1 cellular context compared by ENCODE assay signal in the genomic region with DNA sequence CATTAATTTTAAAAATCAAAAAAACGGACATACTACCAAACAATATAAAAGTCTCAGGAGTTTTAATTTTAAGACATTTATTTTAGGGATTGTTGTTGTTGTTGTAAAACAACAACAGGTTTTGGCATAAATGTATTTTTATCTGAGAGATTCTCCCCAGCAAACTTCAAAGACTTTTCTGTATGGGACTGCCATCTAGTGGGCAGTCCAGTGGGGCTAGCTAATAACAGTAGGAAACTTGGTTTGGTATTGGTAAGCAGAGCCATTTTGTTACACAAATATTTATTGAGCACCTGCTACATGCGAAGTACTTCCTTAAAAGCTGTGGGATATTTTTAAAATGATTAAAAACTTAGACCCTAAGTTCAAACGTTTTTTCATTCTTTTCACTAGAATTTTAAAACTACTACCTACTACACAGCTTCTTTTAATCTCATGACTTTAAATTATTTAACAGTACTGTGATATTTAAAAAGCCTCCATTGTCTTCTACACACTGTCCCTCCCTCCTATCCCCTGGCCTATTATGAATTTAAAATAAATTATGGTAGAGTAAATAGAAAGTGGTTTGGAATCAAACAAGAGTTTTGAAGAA.
TF ChIP-seq lines count a peak whose summit lies in the region.

No MANE protein-coding gene starts in this region.

TF ChIP-seq in WTC11, 78 proteins besides CTCF, POLR2A, EP300 and RAD21 (continued from another document):
- TF ChIP-seq, protein P1, sequence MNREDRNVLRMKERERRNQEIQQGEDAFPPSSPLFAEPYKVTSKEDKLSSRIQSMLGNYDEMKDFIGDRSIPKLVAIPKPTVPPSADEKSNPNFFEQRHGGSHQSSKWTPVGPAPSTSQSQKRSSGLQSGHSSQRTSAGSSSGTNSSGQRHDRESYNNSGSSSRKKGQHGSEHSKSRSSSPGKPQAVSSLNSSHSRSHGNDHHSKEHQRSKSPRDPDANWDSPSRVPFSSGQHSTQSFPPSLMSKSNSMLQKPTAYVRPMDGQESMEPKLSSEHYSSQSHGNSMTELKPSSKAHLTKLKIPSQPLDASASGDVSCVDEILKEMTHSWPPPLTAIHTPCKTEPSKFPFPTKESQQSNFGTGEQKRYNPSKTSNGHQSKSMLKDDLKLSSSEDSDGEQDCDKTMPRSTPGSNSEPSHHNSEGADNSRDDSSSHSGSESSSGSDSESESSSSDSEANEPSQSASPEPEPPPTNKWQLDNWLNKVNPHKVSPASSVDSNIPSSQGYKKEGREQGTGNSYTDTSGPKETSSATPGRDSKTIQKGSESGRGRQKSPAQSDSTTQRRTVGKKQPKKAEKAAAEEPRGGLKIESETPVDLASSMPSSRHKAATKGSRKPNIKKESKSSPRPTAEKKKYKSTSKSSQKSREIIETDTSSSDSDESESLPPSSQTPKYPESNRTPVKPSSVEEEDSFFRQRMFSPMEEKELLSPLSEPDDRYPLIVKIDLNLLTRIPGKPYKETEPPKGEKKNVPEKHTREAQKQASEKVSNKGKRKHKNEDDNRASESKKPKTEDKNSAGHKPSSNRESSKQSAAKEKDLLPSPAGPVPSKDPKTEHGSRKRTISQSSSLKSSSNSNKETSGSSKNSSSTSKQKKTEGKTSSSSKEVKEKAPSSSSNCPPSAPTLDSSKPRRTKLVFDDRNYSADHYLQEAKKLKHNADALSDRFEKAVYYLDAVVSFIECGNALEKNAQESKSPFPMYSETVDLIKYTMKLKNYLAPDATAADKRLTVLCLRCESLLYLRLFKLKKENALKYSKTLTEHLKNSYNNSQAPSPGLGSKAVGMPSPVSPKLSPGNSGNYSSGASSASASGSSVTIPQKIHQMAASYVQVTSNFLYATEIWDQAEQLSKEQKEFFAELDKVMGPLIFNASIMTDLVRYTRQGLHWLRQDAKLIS (CRISPR knock-in tag; IDR thresholded peaks at IDR 0.05; ENCODE audit: borderline replicate concordance) = no peak
